Comparison of ENCODE assay signal across 1 cellular context in the genomic region with DNA sequence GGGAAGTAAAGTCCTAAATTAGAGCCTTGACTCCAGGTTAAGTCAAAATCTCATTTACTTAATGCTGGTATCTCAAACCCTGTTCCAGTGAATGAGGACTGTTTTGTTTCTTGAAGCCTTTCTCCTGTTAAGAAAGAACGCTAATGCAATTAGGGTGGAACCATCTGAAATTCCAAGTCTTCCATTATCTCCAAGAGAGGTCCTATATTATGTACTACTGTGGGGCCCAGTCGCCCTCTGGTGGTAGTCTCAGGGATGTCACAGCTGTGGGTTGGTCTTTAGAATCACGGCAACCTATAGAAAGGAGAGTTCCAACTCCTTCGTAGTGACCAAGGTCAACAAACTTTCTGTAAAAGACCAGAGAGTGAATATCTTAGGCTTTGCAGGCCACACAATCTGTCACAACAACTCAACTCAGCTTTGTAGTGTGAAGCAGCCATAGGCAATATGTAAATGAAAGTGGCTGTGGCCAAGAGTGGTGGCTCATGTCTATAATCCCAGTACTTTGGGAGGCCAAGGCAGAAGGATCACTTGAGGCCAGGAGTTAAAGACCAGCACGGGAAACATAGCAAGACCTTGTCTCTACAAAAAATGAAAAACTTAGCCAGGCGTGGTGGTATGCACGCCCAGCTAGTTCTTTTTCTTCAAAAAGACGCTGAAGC.
TF ChIP-seq lines count a peak whose summit lies in the region.

No MANE protein-coding gene starts in this region.

TF ChIP-seq in GM12878, 131 proteins besides CTCF, POLR2A, EP300 and RAD21 (continued from another document):
- TF ChIP-seq, protein P1, sequence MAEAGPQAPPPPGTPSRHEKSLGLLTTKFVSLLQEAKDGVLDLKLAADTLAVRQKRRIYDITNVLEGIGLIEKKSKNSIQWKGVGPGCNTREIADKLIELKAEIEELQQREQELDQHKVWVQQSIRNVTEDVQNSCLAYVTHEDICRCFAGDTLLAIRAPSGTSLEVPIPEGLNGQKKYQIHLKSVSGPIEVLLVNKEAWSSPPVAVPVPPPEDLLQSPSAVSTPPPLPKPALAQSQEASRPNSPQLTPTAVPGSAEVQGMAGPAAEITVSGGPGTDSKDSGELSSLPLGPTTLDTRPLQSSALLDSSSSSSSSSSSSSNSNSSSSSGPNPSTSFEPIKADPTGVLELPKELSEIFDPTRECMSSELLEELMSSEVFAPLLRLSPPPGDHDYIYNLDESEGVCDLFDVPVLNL (IDR thresholded peaks at IDR 0.05; ENCODE audit: low read depth, low read length) = no peak
- TF ChIP-seq, protein P2, sequence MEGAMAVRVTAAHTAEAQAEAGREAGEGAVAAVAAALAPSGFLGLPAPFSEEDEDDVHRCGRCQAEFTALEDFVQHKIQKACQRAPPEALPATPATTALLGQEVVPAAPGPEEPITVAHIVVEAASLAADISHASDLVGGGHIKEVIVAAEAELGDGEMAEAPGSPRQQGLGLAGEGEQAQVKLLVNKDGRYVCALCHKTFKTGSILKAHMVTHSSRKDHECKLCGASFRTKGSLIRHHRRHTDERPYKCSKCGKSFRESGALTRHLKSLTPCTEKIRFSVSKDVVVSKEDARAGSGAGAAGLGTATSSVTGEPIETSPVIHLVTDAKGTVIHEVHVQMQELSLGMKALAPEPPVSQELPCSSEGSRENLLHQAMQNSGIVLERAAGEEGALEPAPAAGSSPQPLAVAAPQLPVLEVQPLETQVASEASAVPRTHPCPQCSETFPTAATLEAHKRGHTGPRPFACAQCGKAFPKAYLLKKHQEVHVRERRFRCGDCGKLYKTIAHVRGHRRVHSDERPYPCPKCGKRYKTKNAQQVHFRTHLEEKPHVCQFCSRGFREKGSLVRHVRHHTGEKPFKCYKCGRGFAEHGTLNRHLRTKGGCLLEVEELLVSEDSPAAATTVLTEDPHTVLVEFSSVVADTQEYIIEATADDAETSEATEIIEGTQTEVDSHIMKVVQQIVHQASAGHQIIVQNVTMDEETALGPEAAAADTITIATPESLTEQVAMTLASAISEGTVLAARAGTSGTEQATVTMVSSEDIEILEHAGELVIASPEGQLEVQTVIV (IDR thresholded peaks at IDR 0.05; ENCODE audit: borderline replicate concordance, partially characterized antibody) = no peak
- peak; percentile 89 for TF ChIP-seq SMC3 (IDR thresholded peaks at IDR 0.05; ENCODE audit: borderline replicate concordance, low read length)
- peak; percentile 33 to 42; a peak in 1 of 4 replicates for TF ChIP-seq IKZF2 (IDR thresholded peaks at IDR 0.05)
- no peak for TF ChIP-seq ESRRA (IDR thresholded peaks at IDR 0.05; ENCODE audit: low read length)
- TF ChIP-seq RB1 (IDR thresholded peaks at IDR 0.05; ENCODE audit: borderline replicate concordance) = peak; percentile 80; the same call in 1 of the 2 replicates
- TF ChIP-seq, protein P3, sequence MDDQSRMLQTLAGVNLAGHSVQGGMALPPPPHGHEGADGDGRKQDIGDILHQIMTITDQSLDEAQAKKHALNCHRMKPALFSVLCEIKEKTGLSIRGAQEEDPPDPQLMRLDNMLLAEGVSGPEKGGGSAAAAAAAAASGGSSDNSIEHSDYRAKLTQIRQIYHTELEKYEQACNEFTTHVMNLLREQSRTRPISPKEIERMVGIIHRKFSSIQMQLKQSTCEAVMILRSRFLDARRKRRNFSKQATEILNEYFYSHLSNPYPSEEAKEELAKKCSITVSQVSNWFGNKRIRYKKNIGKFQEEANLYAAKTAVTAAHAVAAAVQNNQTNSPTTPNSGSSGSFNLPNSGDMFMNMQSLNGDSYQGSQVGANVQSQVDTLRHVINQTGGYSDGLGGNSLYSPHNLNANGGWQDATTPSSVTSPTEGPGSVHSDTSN (IDR thresholded peaks at IDR 0.05; ENCODE audit: insufficient replicate concordance, low read depth, low read length) = no peak
- no peak for TF ChIP-seq POLR2AphosphoS5 (IDR thresholded peaks at IDR 0.05; ENCODE audit: low read length)
- no peak for TF ChIP-seq BACH1 (IDR thresholded peaks at IDR 0.05; ENCODE audit: borderline replicate concordance)
- TF ChIP-seq IRF4 (IDR thresholded peaks at IDR 0.05; ENCODE audit: low read depth, low read length) = 0 out of 2 replicates have a peak, but pooled peaks have one; percentile 26
- no peak for TF ChIP-seq NR2C2 (IDR thresholded peaks at IDR 0.05; ENCODE audit: borderline replicate concordance, control insufficient read depth, insufficient read length, low read depth)
- TF ChIP-seq TBL1XR1 (IDR thresholded peaks at IDR 0.05; ENCODE audit: low read depth, low read length) = 0 out of 2 replicates have a peak, but pooled peaks have one; percentile 20
- TF ChIP-seq IKZF1 (conservative IDR thresholded peaks at IDR 0.05) = peak; percentile 50; the same call in 1 of the 2 replicates
- TF ChIP-seq TAF1 (IDR thresholded peaks at IDR 0.05; ENCODE audit: borderline replicate concordance, low read depth, low read length) = no peak
- TF ChIP-seq, protein P4, sequence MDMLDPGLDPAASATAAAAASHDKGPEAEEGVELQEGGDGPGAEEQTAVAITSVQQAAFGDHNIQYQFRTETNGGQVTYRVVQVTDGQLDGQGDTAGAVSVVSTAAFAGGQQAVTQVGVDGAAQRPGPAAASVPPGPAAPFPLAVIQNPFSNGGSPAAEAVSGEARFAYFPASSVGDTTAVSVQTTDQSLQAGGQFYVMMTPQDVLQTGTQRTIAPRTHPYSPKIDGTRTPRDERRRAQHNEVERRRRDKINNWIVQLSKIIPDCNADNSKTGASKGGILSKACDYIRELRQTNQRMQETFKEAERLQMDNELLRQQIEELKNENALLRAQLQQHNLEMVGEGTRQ (IDR thresholded peaks at IDR 0.05; ENCODE audit: borderline replicate concordance, low read depth, low read length) = no peak
- TF ChIP-seq YY1 (IDR thresholded peaks at IDR 0.05; ENCODE audit: low read depth, low read length) = 0 out of 2 replicates have a peak, but pooled peaks have one; percentile 31
- TF ChIP-seq, protein P5, sequence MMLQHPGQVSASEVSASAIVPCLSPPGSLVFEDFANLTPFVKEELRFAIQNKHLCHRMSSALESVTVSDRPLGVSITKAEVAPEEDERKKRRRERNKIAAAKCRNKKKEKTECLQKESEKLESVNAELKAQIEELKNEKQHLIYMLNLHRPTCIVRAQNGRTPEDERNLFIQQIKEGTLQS (IDR thresholded peaks at IDR 0.05; ENCODE audit: borderline replicate concordance, extremely low read depth, low read depth, low read length) = no peak
- TF ChIP-seq, protein P6, sequence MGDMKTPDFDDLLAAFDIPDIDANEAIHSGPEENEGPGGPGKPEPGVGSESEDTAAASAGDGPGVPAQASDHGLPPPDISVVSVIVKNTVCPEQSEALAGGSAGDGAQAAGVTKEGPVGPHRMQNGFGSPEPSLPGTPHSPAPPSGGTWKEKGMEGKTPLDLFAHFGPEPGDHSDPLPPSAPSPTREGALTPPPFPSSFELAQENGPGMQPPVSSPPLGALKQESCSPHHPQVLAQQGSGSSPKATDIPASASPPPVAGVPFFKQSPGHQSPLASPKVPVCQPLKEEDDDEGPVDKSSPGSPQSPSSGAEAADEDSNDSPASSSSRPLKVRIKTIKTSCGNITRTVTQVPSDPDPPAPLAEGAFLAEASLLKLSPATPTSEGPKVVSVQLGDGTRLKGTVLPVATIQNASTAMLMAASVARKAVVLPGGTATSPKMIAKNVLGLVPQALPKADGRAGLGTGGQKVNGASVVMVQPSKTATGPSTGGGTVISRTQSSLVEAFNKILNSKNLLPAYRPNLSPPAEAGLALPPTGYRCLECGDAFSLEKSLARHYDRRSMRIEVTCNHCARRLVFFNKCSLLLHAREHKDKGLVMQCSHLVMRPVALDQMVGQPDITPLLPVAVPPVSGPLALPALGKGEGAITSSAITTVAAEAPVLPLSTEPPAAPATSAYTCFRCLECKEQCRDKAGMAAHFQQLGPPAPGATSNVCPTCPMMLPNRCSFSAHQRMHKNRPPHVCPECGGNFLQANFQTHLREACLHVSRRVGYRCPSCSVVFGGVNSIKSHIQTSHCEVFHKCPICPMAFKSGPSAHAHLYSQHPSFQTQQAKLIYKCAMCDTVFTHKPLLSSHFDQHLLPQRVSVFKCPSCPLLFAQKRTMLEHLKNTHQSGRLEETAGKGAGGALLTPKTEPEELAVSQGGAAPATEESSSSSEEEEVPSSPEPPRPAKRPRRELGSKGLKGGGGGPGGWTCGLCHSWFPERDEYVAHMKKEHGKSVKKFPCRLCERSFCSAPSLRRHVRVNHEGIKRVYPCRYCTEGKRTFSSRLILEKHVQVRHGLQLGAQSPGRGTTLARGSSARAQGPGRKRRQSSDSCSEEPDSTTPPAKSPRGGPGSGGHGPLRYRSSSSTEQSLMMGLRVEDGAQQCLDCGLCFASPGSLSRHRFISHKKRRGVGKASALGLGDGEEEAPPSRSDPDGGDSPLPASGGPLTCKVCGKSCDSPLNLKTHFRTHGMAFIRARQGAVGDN (IDR thresholded peaks at IDR 0.05) = no peak
